In the genomic region with DNA sequence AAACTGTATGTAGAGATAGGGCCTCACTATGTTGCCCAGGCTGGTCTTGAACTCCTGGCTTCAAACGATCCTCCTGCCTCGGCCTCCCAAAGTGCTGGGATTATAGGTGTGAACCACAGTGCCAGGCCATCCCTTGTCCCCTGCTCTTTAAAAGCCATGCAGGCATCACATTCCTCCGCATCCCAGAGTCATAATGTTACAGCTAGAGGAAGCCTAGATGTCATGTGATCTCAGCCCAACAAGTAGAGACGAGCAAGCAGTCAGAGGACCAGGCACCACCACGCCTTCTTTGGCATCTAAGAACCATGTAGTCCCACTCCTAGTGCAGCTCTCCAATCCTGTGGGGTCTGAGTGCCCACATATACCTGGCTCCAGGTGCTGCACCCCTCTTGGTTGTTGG, we compare ENCODE assay signal across 16 cellular contexts. TPM values are rescaled to one million over a fixed set of nuclear protein-coding genes. Genes with fewer than 3 reads are reported as not detected.
DNase-seq lines count a peak whose midpoint lies in the region; ATAC-seq and TF ChIP-seq lines count a peak whose summit lies in the region.
"Had no signal": no experiment of that assay in that cellular context is flagged by ENCODE, and none has a peak within 500 bp of the region (broad histone marks: within the 10 kb centered on the region; RNA-seq: fewer than 3 reads in every experiment).

No MANE protein-coding gene starts in this region.

- H3K23ac ChIP-seq in trophoblast cell (ENCODE audit: low read length): no peak overlapping the region

- H3K9me3 ChIP-seq in trophoblast cell (ENCODE audit: insufficient read depth, low read depth, low read length) (peaks cover 2% of the 10 kb centered on the region), uterus (no peaks in the 10 kb centered on the region)
- H3K9me3 ChIP-seq: Peyer's patch had no signal

- ATAC-seq in left ventricle myocardium superior: no peak
- no peak for ATAC-seq in GM21723 (IDR thresholded peaks at IDR 0.05; ENCODE audit: unreplicated experiment)
- ATAC-seq in HG03342 (IDR thresholded peaks at IDR 0.05; ENCODE audit: unreplicated experiment): no peak

- peak overlapping the region; percentile 24 for H3K27ac Mint-ChIP-seq in endothelial cell (ENCODE audit: unreplicated experiment)

- peak overlapping the region; percentile 11 for H3K4ac ChIP-seq in trophoblast cell (ENCODE audit: low read depth, low read length)

- H3K4me2 ChIP-seq in trophoblast cell (ENCODE audit: low read length): no peak overlapping the region

- H2AK5ac ChIP-seq in trophoblast cell (ENCODE audit: low read length): no peak overlapping the region

- TF ChIP-seq POLR2A in uterus (IDR thresholded peaks at IDR 0.05): no peak

- H3K14ac ChIP-seq in trophoblast cell (ENCODE audit: low read length): no peak overlapping the region

- no peak overlapping the region for H4K91ac ChIP-seq in trophoblast cell (ENCODE audit: low read depth, low read length)

- no peaks in the 10 kb centered on the region for H3K9me3 Mint-ChIP-seq in endothelial cell (ENCODE audit: unreplicated experiment)

- H3K4me1 ChIP-seq in trophoblast cell (ENCODE audit: control insufficient read depth in 1 of 2, insufficient read depth in 2 of 2, low read length in 2 of 2): peaks cover 27 to 41% of the 10 kb centered on the region in 2 experiments
- H3K4me1 ChIP-seq in uterus: no peaks in the 10 kb centered on the region
- H3K4me1 ChIP-seq: Peyer's patch had no signal

- intact Hi-C loops in cardiac septum (cut with DNase I) (loop anchor here (5.0 kb wide), 1 partner anchor 84 kb away; no protein-coding TSS in a partner anchor), left ventricle myocardium superior (cut with micrococcal nuclease) (no loop called here), uterus (cut with DNase I; ENCODE audit: low total_unique reads) (no loop called here)

- no peak overlapping the region for H2BK5ac ChIP-seq in trophoblast cell (ENCODE audit: low read depth, low read length, poor library complexity)

- H3K9ac ChIP-seq in trophoblast cell (ENCODE audit: low read length): no peak overlapping the region
- H3K9ac ChIP-seq: GM23248 had no signal

- no peak overlapping the region for H4K12ac ChIP-seq in trophoblast cell (ENCODE audit: low read depth, low read length)

- TF ChIP-seq CTCF in endothelial cell (IDR thresholded peaks at IDR 0.05; ENCODE audit: unreplicated experiment): no peak
- no peak for TF ChIP-seq CTCF in uterus (IDR thresholded peaks at IDR 0.05)

- peaks cover 0 to 2% of the 10 kb centered on the region in 2 experiments for H3K36me3 ChIP-seq in trophoblast cell (ENCODE audit: control insufficient read depth in 1 of 2, insufficient read depth in 2 of 2, low read length in 2 of 2)
- H3K36me3 ChIP-seq in uterus: no peaks in the 10 kb centered on the region
- H3K36me3 ChIP-seq: Peyer's patch had no signal

- peaks cover 15% of the 10 kb centered on the region for H3K36me3 Mint-ChIP-seq in endothelial cell (ENCODE audit: low read depth, unreplicated experiment)

- WGBS in trophoblast cell (ENCODE audit: extremely low coverage, insufficient coverage, insufficient read length): no CpG with 5 or more reads among the region's 5 CpGs

- no peak overlapping the region for H3K4me3 Mint-ChIP-seq in endothelial cell (ENCODE audit: unreplicated experiment)

- no peak overlapping the region for H3K4me3 ChIP-seq in trophoblast cell (ENCODE audit: low read depth, low read length)
- H3K4me3 ChIP-seq in uterus: no peak overlapping the region
- H3K4me3 ChIP-seq: GM23248, Peyer's patch had no signal

- H3K18ac ChIP-seq in trophoblast cell (ENCODE audit: low read length): no peak overlapping the region

- H3K27me3 Mint-ChIP-seq in endothelial cell (ENCODE audit: unreplicated experiment): peaks cover 17% of the 10 kb centered on the region

- no peak overlapping the region for H4K8ac ChIP-seq in trophoblast cell (ENCODE audit: low read depth, low read length)

- peaks cover 9% of the 10 kb centered on the region for H3K79me1 ChIP-seq in trophoblast cell (ENCODE audit: low read length)

- H3K27ac ChIP-seq in trophoblast cell (ENCODE audit: low read depth, low read length): no peak overlapping the region
- peak overlapping the region; percentile 68 to 71 for H3K27ac ChIP-seq in uterus
- H3K27ac ChIP-seq: C4-2B had no signal

- no peak overlapping the region for H2AFZ ChIP-seq in trophoblast cell (ENCODE audit: insufficient read depth, low read length, poor library complexity)
- H2AFZ ChIP-seq: GM23248 had no signal

- no peaks in the 10 kb centered on the region for H3K27me3 ChIP-seq in trophoblast cell (ENCODE audit: insufficient read depth, low read length)
- H3K27me3 ChIP-seq in uterus: no peaks in the 10 kb centered on the region
- H3K27me3 ChIP-seq: Peyer's patch had no signal

- H3K4me1 Mint-ChIP-seq in endothelial cell (ENCODE audit: unreplicated experiment): peaks cover 66% of the 10 kb centered on the region

- H3K79me2 ChIP-seq in trophoblast cell (ENCODE audit: control insufficient read depth, insufficient read depth, low read length, poor library complexity): peaks cover 4% of the 10 kb centered on the region

- DNase-seq in cardiac septum (ENCODE audit: low spot score) (peak; percentile 57), left ventricle myocardium superior (no peak), endothelial cell (ENCODE audit: low spot score) (no peak), trophoblast cell (no peak), uterus (no peak), NCI-H1048 (lab: John Stamatoyannopoulos, UW) (no peak)
- DNase-seq: DMS79, GDM1, GM23248, NCI-H1417 treated with DMSO at 0.1 percent for 48 hours, NCI-H2029 treated with DMSO at 0.1 percent for 48 hours, NCI-H510A treated with DMSO at 0.1 percent for 48 hours, Peyer's patch had no signal

- H2BK120ac ChIP-seq in trophoblast cell (ENCODE audit: insufficient read depth, low read length, poor library complexity): no peak overlapping the region

- H2BK12ac ChIP-seq in trophoblast cell (ENCODE audit: low read length): no peak overlapping the region

RNA-seq across cellular contexts. Expression of a gene that starts 13.1 kb away (rescaled TPM):
- total RNA-seq in cardiac septum (76.2 TPM), left ventricle myocardium superior (61.2 TPM), endothelial cell (ENCODE audit: unreplicated experiment) (302 TPM), uterus (100 to 1,000 TPM in 1 of 4 donors, 10 to 100 TPM in 3; 33.6 to 135 (median 36.1) TPM)
- polyA plus RNA-seq in trophoblast cell (2013): 124 and 125 TPM in 2 replicates
